8 cellular contexts compared by ENCODE assay signal in the genomic region with DNA sequence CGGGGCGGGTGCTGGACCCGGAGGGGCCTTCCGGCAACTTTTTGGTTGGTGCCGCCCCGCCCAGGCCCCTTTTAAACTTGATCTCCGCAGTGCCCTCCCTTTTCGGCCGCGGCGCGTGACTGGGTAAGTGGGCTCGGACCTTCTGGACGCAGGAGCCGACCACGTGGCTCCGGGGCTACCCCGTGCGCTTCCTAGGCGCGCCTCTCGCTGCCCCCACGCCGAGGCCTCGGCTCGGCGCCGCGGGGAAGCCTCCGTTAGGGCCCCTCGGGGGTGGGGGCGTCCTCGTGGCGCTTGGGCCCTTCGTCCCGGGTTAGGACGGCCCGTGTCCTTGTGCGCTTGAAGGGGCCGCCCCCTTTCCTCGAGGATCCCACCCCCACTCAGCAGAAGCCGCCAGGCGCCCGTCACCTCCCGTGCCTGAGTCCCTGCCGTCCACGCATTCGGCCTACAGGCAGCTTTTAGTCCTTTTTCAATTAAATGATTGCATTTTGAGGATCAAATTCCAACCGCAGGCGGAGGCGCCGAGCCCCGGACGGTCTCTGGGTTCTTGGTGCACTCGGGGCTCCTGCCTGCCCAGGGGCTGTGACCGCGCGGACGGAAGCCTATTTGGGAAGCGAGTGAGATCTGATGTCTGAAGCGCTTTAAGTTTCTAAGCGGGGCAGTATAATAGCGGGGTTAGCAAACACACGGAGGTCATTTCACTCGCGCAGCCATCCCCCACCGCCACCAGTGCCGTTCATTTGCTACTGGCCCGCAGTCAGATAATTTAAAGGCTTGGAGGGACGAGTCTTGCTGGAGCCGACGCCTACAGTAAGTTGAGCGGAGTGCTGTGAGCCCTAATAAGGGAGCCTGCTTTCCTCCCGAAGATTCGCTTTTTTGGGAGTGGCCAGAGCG. TPM values are rescaled to one million over a fixed set of nuclear protein-coding genes. Genes with fewer than 3 reads are reported as not detected.
DNase-seq lines count a peak whose midpoint lies in the region; ATAC-seq and TF ChIP-seq lines count a peak whose summit lies in the region.

No MANE protein-coding gene starts in this region.

- H3K27me3 ChIP-seq in BE2C: no peaks in the 10 kb centered on the region
- no peaks in the 10 kb centered on the region for H3K27me3 ChIP-seq in mucosa of rectum (ENCODE audit: control insufficient read depth in 2 of 2, insufficient read depth in 2 of 2, low read length in 2 of 2)

- peak overlapping the region; percentile 98 for H3K27ac ChIP-seq in epithelial cell of prostate
- peak overlapping the region; percentile 64 to 78 for H3K27ac ChIP-seq in mucosa of rectum (ENCODE audit: low read depth in 2 of 2, low read length in 2 of 2)

- TF ChIP-seq CTCF in BE2C (IDR thresholded peaks at IDR 0.05; ENCODE audit: low read depth, low read length): no peak

- no peaks in the 10 kb centered on the region for H3K36me3 ChIP-seq in BE2C
- H3K36me3 ChIP-seq in mucosa of rectum (ENCODE audit: control insufficient read depth in 2 of 2, insufficient read depth in 2 of 2, low read length in 2 of 2): no peaks in the 10 kb centered on the region

- H3K4me1 ChIP-seq in BE2C (no peaks in the 10 kb centered on the region; the same call in 1 of the 2 replicates), mucosa of rectum (ENCODE audit: control insufficient read depth in 2 of 2, insufficient read depth in 2 of 2, low read length in 2 of 2) (peaks cover 8 to 10% of the 10 kb centered on the region in 2 donors)

- H3K9ac ChIP-seq in mucosa of rectum (ENCODE audit: low read depth in 1 of 2, low read length in 2 of 2): peak overlapping the region; percentile 60 to 77

- ATAC-seq in GM19023 (IDR thresholded peaks at IDR 0.05; ENCODE audit: unreplicated experiment) (peak; percentile 88), HG03159 (IDR thresholded peaks at IDR 0.05; ENCODE audit: unreplicated experiment) (peak; percentile 73)

- H3K9me3 ChIP-seq in BE2C (no peaks in the 10 kb centered on the region), mucosa of rectum (ENCODE audit: control insufficient read depth in 2 of 2, low read length in 2 of 2) (no peaks in the 10 kb centered on the region)

- DNase-seq in BE2C (peak; percentile 75), NCI-H774 (lab: John Stamatoyannopoulos, UW) (peak; percentile 45), epithelial cell of prostate (ENCODE audit: low read depth, low spot score) (peak; percentile 20)
- DNase-seq in activated CD8-positive, alpha-beta memory T cell treated with anti-CD3 and anti-CD28 coated beads, Interleukin-2, amount 50 U/mL, for 1 hour (ENCODE audit: extremely low read depth): peak; percentile 27
- peak; percentile 86 for DNase-seq in stimulated activated CD8-positive, alpha-beta memory T cell treated with anti-CD3 and anti-CD28 coated beads, Interleukin-4, amount 100 ng/mL, for 48 hours

- H3K4me3 ChIP-seq in BE2C (ENCODE audit: low read depth, low read length) (peak overlapping the region; percentile 80), mucosa of rectum (ENCODE audit: low read length in 2 of 2) (peak overlapping the region; percentile 67 to 80)

RNA-seq across cellular contexts. Expression of a gene that starts 31.8 kb away (rescaled TPM):
- polyA plus RNA-seq in BE2C (2012; ENCODE audit: insufficient read depth, insufficient read length, low read depth): 1,027 TPM

Comparison
In these comparisons a context has a peak if more than half of its experiments do, and no peak if none do; other contexts are left out.
1. Peak in every context shown above with its lines: DNase-seq, ATAC-seq, H3K4me3 ChIP-seq and H3K27ac ChIP-seq.
2. DNase-seq: peak in every context shown above with its lines; median percentile 86 in stimulated activated CD8-positive, alpha-beta memory T cell treated with anti-CD3 and anti-CD28 coated beads, Interleukin-4, amount 100 ng/mL, for 48 hours; 75 in BE2C; 45 in NCI-H774; 27 in activated CD8-positive, alpha-beta memory T cell treated with anti-CD3 and anti-CD28 coated beads, Interleukin-2, amount 50 U/mL, for 1 hour; 20 in epithelial cell of prostate.